Comparison of ENCODE assay signal across 1 cellular context in genomic region chr19:45681391-45682015, GRCh38.
TF ChIP-seq lines count a peak whose summit lies in the region.

No MANE protein-coding gene starts in this region.

TF ChIP-seq in H1, 55 proteins besides CTCF, POLR2A, EP300 and RAD21:
- TF ChIP-seq YY1 (IDR thresholded peaks at IDR 0.05; ENCODE audit: low read depth, low read length): peak; percentile 82; the same call in 1 of the 2 replicates
- TF ChIP-seq RNF2 (IDR thresholded peaks at IDR 0.05; ENCODE audit: borderline replicate concordance, low read depth, low read length, missing control alignments, poor library complexity, severe bottlenecking): no peak
- TF ChIP-seq CREB1 (IDR thresholded peaks at IDR 0.05): peak; percentile 56; the same call in 1 of the 2 replicates
- TF ChIP-seq USF2 (IDR thresholded peaks at IDR 0.05; ENCODE audit: low read length): no peak
- peak; percentile 63; the same call in 1 of the 2 replicates for TF ChIP-seq GABPA (IDR thresholded peaks at IDR 0.05; ENCODE audit: borderline replicate concordance, insufficient read depth, low read length)
- 0 out of 2 replicates have a peak, but pooled peaks have one; percentile 66 for TF ChIP-seq SP4 (IDR thresholded peaks at IDR 0.05; ENCODE audit: low read length)
- 0 out of 2 replicates have a peak, but pooled peaks have one; percentile 40 for TF ChIP-seq TAF1 (IDR thresholded peaks at IDR 0.05; ENCODE audit: low read depth, low read length)
- no peak for TF ChIP-seq FOSL1 (IDR thresholded peaks at IDR 0.05; ENCODE audit: insufficient read depth, low read depth, low read length)
- TF ChIP-seq TCF12 (IDR thresholded peaks at IDR 0.05; ENCODE audit: low read depth, low read length): 0 out of 2 replicates have a peak, but pooled peaks have one; percentile 72
- TF ChIP-seq NANOG (IDR thresholded peaks at IDR 0.05; ENCODE audit: insufficient read depth, low read depth, low read length, poor library complexity, severe bottlenecking): peak; percentile 48
- TF ChIP-seq SIN3A (conservative IDR thresholded peaks at IDR 0.05 in 1 of 2, IDR thresholded peaks at IDR 0.05 in 1 of 2; ENCODE audit: low read depth in 1 of 2, low read length in 2 of 2): 0 out of 4 replicates have a peak, but pooled peaks have one; percentile 50 to 73
- TF ChIP-seq EGR1 (IDR thresholded peaks at IDR 0.05; ENCODE audit: borderline replicate concordance, low read depth, low read length): peak; percentile 27; the same call in 1 of the 2 replicates
- peak; percentile 60 for TF ChIP-seq MAX (IDR thresholded peaks at IDR 0.05)
- no peak for TF ChIP-seq SIRT6 (IDR thresholded peaks at IDR 0.05; ENCODE audit: low read length)
- TF ChIP-seq JUND (IDR thresholded peaks at IDR 0.05; ENCODE audit: low read length): 0 out of 2 replicates have a peak, but pooled peaks have one; percentile 12
- TF ChIP-seq TAF7 (optimal IDR thresholded peaks at IDR 0.05; ENCODE audit: borderline replicate concordance, low read depth, low read length): peak; percentile 45
- no peak for TF ChIP-seq SIX5 (IDR thresholded peaks at IDR 0.05; ENCODE audit: low read depth, low read length)
